ENCODE assay signal across 1 cellular context in the genomic region with DNA sequence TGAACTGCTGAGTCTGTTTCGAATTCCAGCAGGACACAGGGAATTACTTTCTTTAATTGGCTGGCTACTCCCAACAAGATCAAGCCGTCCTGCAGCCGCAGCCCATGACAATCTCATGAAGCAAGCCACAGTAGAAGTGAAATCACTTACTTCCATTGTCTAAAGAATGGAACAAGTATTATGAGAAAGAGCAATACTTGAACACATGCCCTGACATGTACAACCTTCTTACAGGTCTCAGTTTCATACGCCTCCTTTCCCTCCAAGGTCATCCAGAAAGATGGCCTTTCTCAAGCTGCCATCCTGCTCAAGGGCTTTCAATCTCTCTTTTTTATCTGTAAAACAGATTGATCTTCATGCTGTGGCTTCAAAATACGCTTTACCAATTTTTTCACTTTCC.
TF ChIP-seq lines count a peak whose summit lies in the region.

No MANE protein-coding gene starts in this region.

TF ChIP-seq in HepG2, 621 proteins besides CTCF, POLR2A, EP300 and RAD21 (continued from another document):
- TF ChIP-seq, protein P1, sequence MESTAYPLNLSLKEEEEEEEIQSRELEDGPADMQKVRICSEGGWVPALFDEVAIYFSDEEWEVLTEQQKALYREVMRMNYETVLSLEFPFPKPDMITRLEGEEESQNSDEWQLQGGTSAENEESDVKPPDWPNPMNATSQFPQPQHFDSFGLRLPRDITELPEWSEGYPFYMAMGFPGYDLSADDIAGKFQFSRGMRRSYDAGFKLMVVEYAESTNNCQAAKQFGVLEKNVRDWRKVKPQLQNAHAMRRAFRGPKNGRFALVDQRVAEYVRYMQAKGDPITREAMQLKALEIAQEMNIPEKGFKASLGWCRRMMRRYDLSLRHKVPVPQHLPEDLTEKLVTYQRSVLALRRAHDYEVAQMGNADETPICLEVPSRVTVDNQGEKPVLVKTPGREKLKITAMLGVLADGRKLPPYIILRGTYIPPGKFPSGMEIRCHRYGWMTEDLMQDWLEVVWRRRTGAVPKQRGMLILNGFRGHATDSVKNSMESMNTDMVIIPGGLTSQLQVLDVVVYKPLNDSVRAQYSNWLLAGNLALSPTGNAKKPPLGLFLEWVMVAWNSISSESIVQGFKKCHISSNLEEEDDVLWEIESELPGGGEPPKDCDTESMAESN (CRISPR knock-in tag; conservative IDR thresholded peaks at IDR 0.05), result no peak
- no peak for TF ChIP-seq ZMAT3 (CRISPR knock-in tag; conservative IDR thresholded peaks at IDR 0.05)
- no peak for TF ChIP-seq ZBTB25 (CRISPR knock-in tag; IDR thresholded peaks at IDR 0.05)
- TF ChIP-seq ZNF564 (CRISPR knock-in tag; IDR thresholded peaks at IDR 0.05), result no peak
- TF ChIP-seq SIN3B (IDR thresholded peaks at IDR 0.05; ENCODE audit: low read length), result no peak
- TF ChIP-seq SNAPC4 (CRISPR knock-in tag; IDR thresholded peaks at IDR 0.05), result no peak
- TF ChIP-seq ZSCAN9 (CRISPR knock-in tag; IDR thresholded peaks at IDR 0.05; ENCODE audit: borderline replicate concordance), result no peak
- TF ChIP-seq NFRKB (IDR thresholded peaks at IDR 0.05), result no peak
- TF ChIP-seq TERF1 (CRISPR knock-in tag; IDR thresholded peaks at IDR 0.05), result no peak
- no peak for TF ChIP-seq ZNF839 (CRISPR knock-in tag; IDR thresholded peaks at IDR 0.05; ENCODE audit: borderline replicate concordance)
- no peak for TF ChIP-seq KLF16 (CRISPR knock-in tag; IDR thresholded peaks at IDR 0.05)
- TF ChIP-seq TSC22D2 (CRISPR knock-in tag; IDR thresholded peaks at IDR 0.05; ENCODE audit: borderline replicate concordance), result no peak
- no peak for TF ChIP-seq ADNP (CRISPR knock-in tag; IDR thresholded peaks at IDR 0.05)
- TF ChIP-seq ZNF556 (CRISPR knock-in tag; IDR thresholded peaks at IDR 0.05; ENCODE audit: borderline replicate concordance), result no peak
